ENCODE assay signal across 2 cellular contexts in the genomic region with DNA sequence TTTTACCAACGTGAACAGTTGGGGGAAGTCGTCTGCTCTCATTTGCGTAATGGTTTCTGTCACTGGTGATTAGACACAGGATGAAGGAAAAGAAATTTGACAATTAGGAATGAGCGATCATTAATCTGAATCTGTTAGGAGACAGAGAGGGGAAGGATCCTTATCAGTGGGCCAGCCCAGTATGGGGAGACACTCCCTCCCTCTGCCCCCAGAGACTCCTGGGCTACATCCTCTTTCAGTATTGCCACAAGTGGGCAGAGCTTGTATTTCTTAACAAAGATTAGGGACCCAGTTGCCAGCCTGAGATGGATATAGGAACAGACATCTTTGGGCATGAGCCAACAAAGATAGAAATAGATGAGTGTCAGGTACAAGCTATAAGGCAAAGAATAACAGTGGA.
TF ChIP-seq lines count a peak whose summit lies in the region.

No MANE protein-coding gene starts in this region.

TF ChIP-seq in HepG2, 621 proteins besides CTCF, POLR2A, EP300 and RAD21:
- TF ChIP-seq ZSCAN20 (CRISPR knock-in tag; IDR thresholded peaks at IDR 0.05; ENCODE audit: borderline replicate concordance), result no peak
- TF ChIP-seq ZNF629 (CRISPR knock-in tag; conservative IDR thresholded peaks at IDR 0.05), result no peak
- no peak for TF ChIP-seq TRIM24 (CRISPR knock-in tag; IDR thresholded peaks at IDR 0.05)
- TF ChIP-seq NAIF1 (CRISPR knock-in tag; IDR thresholded peaks at IDR 0.05; ENCODE audit: borderline replicate concordance), result no peak
- no peak for TF ChIP-seq ZNF713 (CRISPR knock-in tag; IDR thresholded peaks at IDR 0.05)
- no peak for TF ChIP-seq ZNF143 (CRISPR knock-in tag; IDR thresholded peaks at IDR 0.05)
- TF ChIP-seq ZNF678 (CRISPR knock-in tag; IDR thresholded peaks at IDR 0.05), result no peak
- no peak for TF ChIP-seq ZNF549 (CRISPR knock-in tag; IDR thresholded peaks at IDR 0.05)
- no peak for TF ChIP-seq TCF7L2 (IDR thresholded peaks at IDR 0.05; ENCODE audit: low read depth, low read length)
- TF ChIP-seq ZSCAN21 (CRISPR knock-in tag; IDR thresholded peaks at IDR 0.05; ENCODE audit: borderline replicate concordance), result no peak
- no peak for TF ChIP-seq ZNF747 (CRISPR knock-in tag; IDR thresholded peaks at IDR 0.05; ENCODE audit: borderline replicate concordance)
- TF ChIP-seq TP53 (CRISPR knock-in tag; conservative IDR thresholded peaks at IDR 0.05), result no peak
- no peak for TF ChIP-seq PTBP1 (IDR thresholded peaks at IDR 0.05; ENCODE audit: low read depth, low read length, poor library complexity, severe bottlenecking)
- TF ChIP-seq, protein P1, sequence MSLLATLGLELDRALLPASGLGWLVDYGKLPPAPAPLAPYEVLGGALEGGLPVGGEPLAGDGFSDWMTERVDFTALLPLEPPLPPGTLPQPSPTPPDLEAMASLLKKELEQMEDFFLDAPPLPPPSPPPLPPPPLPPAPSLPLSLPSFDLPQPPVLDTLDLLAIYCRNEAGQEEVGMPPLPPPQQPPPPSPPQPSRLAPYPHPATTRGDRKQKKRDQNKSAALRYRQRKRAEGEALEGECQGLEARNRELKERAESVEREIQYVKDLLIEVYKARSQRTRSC (CRISPR knock-in tag; IDR thresholded peaks at IDR 0.05; ENCODE audit: low read depth), result no peak
- TF ChIP-seq, protein P2, sequence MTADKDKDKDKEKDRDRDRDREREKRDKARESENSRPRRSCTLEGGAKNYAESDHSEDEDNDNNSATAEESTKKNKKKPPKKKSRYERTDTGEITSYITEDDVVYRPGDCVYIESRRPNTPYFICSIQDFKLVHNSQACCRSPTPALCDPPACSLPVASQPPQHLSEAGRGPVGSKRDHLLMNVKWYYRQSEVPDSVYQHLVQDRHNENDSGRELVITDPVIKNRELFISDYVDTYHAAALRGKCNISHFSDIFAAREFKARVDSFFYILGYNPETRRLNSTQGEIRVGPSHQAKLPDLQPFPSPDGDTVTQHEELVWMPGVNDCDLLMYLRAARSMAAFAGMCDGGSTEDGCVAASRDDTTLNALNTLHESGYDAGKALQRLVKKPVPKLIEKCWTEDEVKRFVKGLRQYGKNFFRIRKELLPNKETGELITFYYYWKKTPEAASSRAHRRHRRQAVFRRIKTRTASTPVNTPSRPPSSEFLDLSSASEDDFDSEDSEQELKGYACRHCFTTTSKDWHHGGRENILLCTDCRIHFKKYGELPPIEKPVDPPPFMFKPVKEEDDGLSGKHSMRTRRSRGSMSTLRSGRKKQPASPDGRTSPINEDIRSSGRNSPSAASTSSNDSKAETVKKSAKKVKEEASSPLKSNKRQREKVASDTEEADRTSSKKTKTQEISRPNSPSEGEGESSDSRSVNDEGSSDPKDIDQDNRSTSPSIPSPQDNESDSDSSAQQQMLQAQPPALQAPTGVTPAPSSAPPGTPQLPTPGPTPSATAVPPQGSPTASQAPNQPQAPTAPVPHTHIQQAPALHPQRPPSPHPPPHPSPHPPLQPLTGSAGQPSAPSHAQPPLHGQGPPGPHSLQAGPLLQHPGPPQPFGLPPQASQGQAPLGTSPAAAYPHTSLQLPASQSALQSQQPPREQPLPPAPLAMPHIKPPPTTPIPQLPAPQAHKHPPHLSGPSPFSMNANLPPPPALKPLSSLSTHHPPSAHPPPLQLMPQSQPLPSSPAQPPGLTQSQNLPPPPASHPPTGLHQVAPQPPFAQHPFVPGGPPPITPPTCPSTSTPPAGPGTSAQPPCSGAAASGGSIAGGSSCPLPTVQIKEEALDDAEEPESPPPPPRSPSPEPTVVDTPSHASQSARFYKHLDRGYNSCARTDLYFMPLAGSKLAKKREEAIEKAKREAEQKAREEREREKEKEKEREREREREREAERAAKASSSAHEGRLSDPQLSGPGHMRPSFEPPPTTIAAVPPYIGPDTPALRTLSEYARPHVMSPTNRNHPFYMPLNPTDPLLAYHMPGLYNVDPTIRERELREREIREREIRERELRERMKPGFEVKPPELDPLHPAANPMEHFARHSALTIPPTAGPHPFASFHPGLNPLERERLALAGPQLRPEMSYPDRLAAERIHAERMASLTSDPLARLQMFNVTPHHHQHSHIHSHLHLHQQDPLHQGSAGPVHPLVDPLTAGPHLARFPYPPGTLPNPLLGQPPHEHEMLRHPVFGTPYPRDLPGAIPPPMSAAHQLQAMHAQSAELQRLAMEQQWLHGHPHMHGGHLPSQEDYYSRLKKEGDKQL (CRISPR knock-in tag; IDR thresholded peaks at IDR 0.05; ENCODE audit: low read depth), result no peak
- TF ChIP-seq SAFB2 (CRISPR knock-in tag; IDR thresholded peaks at IDR 0.05; ENCODE audit: borderline replicate concordance, low read depth), result no peak
- TF ChIP-seq, protein P3, sequence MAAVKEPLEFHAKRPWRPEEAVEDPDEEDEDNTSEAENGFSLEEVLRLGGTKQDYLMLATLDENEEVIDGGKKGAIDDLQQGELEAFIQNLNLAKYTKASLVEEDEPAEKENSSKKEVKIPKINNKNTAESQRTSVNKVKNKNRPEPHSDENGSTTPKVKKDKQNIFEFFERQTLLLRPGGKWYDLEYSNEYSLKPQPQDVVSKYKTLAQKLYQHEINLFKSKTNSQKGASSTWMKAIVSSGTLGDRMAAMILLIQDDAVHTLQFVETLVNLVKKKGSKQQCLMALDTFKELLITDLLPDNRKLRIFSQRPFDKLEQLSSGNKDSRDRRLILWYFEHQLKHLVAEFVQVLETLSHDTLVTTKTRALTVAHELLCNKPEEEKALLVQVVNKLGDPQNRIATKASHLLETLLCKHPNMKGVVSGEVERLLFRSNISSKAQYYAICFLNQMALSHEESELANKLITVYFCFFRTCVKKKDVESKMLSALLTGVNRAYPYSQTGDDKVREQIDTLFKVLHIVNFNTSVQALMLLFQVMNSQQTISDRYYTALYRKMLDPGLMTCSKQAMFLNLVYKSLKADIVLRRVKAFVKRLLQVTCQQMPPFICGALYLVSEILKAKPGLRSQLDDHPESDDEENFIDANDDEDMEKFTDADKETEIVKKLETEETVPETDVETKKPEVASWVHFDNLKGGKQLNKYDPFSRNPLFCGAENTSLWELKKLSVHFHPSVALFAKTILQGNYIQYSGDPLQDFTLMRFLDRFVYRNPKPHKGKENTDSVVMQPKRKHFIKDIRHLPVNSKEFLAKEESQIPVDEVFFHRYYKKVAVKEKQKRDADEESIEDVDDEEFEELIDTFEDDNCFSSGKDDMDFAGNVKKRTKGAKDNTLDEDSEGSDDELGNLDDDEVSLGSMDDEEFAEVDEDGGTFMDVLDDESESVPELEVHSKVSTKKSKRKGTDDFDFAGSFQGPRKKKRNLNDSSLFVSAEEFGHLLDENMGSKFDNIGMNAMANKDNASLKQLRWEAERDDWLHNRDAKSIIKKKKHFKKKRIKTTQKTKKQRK (IDR thresholded peaks at IDR 0.05; ENCODE audit: low read length), result no peak

TF ChIP-seq in HEK293T, 16 proteins besides CTCF, POLR2A, EP300 and RAD21:
- TF ChIP-seq NFRKB (IDR thresholded peaks at IDR 0.05), result no peak
